11 cellular contexts compared by ENCODE assay signal in the genomic region with DNA sequence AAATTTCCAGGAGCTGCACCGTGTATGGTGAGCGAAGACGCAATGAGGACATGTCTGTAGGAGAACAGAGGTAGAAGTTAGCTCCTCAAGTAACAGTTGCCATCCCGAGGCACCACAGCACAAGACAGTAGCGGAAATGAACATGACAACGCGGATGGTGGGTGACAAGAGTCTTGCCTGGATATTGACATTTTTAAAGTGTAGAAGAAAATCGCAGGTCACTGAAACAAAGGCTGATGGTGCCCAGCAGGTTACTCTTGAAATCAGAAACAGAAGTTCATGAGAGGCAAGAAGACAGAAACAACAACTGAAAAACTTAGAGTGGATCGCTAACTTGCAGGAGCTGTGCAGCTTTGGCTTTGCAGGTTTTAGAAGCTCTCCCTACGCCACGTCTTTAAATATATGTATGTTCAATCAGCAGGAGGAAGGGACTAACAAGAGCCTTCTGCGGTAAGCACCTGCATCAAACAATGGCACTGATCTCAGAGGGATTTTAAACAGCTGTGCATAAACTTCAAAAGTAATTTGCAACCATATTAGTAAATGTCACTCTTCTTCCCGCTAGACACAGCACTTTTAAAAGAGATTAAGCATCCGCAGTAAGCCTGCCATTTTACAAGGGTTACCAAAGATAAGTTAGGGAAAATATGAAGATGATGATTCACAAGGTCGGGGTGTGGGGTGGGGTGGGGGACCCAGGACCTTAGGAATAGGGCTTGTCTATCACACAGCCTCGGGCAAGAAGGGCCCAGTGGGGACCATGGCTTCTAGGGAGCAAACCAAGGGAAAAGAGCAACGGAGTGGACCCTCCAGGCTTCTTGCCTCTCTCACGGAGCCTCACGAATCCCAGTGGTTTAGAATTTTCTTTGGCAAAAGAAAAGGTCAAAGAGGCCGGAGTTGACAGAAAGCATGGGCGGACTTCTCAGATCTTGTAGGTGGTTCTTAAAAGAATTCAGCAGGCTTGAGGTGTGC. TPM values are rescaled to one million over a fixed set of nuclear protein-coding genes. Genes with fewer than 3 reads are reported as not detected.
DNase-seq lines count a peak whose midpoint lies in the region; ATAC-seq, FAIRE-seq and TF ChIP-seq lines count a peak whose summit lies in the region.
"Had no signal": no experiment of that assay in that cellular context is flagged by ENCODE, and none has a peak within 500 bp of the region (broad histone marks: within the 10 kb centered on the region; RNA-seq: fewer than 3 reads in every experiment).

No MANE protein-coding gene starts in this region.

- H3K4me3 Mint-ChIP-seq in activated naive CD4-positive, alpha-beta T cell treated with anti-CD3 and anti-CD28 coated beads, Interleukin-2, amount 10 ng/mL, durations not matched to agents 7 days and 5 days, result peak overlapping the region; percentile 88
- H3K4me3 Mint-ChIP-seq in type B pancreatic cell, result peak overlapping the region; percentile 82

- H3K36me3 Mint-ChIP-seq in activated naive CD4-positive, alpha-beta T cell treated with anti-CD3 and anti-CD28 coated beads, Interleukin-2, amount 10 ng/mL, durations not matched to agents 7 days and 5 days, result peaks cover 55% of the 10 kb centered on the region
- H3K36me3 Mint-ChIP-seq in type B pancreatic cell, result no peaks in the 10 kb centered on the region

- CTCF ChIA-PET in activated naive CD4-positive, alpha-beta T cell treated with anti-CD3 and anti-CD28 coated beads, Interleukin-2, amount 10 ng/mL, durations not matched to agents 7 days and 5 days (lab: Charles Lee), result interaction anchor here (0.6 to 6.7 kb wide), 26 partner anchors 8 to 395 kb away, joined by 3 to 53 read pairs (median 4); no protein-coding TSS in a partner anchor

- peaks cover 2% of the 10 kb centered on the region for H3K79me2 ChIP-seq in keratinocyte (ENCODE audit: control insufficient read depth, insufficient read depth, low read length)
- no peaks in the 10 kb centered on the region for H3K79me2 ChIP-seq in Karpas-422 (ENCODE audit: low read length)

- no peak for FAIRE-seq in keratinocyte (lab: Jason Lieb, UNC)

- dilution Hi-C loops in keratinocyte (cut with MboI; ENCODE audit: extremely low pct_ligation_motif_present, low sequenced_read_pairs), result no loop called here

- H3K36me3 ChIP-seq in keratinocyte (ENCODE audit: control insufficient read depth in 2 of 2, extremely low read depth in 1 of 2, insufficient read depth in 2 of 2, low read length in 2 of 2) (peaks cover 0 to 3% of the 10 kb centered on the region in 2 experiments), Karpas-422 (ENCODE audit: insufficient read depth, low read length) (no peaks in the 10 kb centered on the region)
- H3K36me3 ChIP-seq: right lobe of liver had no signal

- H3K27ac ChIP-seq in keratinocyte (ENCODE audit: control insufficient read depth, insufficient read depth, low read length) (no peak overlapping the region), Karpas-422 (ENCODE audit: low read length) (no peak overlapping the region)

- H3K9me3 Mint-ChIP-seq in activated naive CD4-positive, alpha-beta T cell treated with anti-CD3 and anti-CD28 coated beads, Interleukin-2, amount 10 ng/mL, durations not matched to agents 7 days and 5 days, result no peaks in the 10 kb centered on the region
- no peaks in the 10 kb centered on the region for H3K9me3 Mint-ChIP-seq in type B pancreatic cell

- peaks cover 58% of the 10 kb centered on the region for H3K4me1 Mint-ChIP-seq in activated naive CD4-positive, alpha-beta T cell treated with anti-CD3 and anti-CD28 coated beads, Interleukin-2, amount 10 ng/mL, durations not matched to agents 7 days and 5 days
- H3K4me1 Mint-ChIP-seq in type B pancreatic cell (ENCODE audit: unreplicated experiment), result peaks cover 11% of the 10 kb centered on the region

- H3K4me1 ChIP-seq in keratinocyte (ENCODE audit: control insufficient read depth, extremely low read depth, insufficient read depth, low read length) (peaks cover 13% of the 10 kb centered on the region), Karpas-422 (ENCODE audit: low read length) (peaks cover 7% of the 10 kb centered on the region)
- H3K4me1 ChIP-seq: right lobe of liver had no signal

- H2AFZ ChIP-seq in keratinocyte (ENCODE audit: control insufficient read depth, low read length) (no peak overlapping the region), Karpas-422 (ENCODE audit: low read length) (no peak overlapping the region)

- H3K27me3 ChIP-seq in keratinocyte (ENCODE audit: control insufficient read depth, extremely low read depth, insufficient read depth, low read length) (no peaks in the 10 kb centered on the region), Karpas-422 (ENCODE audit: low read length) (no peaks in the 10 kb centered on the region)
- H3K27me3 ChIP-seq: right lobe of liver had no signal

- ATAC-seq in GM18498 (IDR thresholded peaks at IDR 0.05; ENCODE audit: unreplicated experiment) (no peak), HG02798 (IDR thresholded peaks at IDR 0.05; ENCODE audit: poor library complexity, unreplicated experiment) (no peak)
- ATAC-seq: left cardiac atrium, right lobe of liver had no signal

- H4K20me1 ChIP-seq in keratinocyte (ENCODE audit: control insufficient read depth, extremely low read depth, insufficient read depth, low read length), result no peaks in the 10 kb centered on the region
- H4K20me1 ChIP-seq in Karpas-422 (ENCODE audit: insufficient read depth, low read depth, low read length), result no peaks in the 10 kb centered on the region

- TF ChIP-seq CTCF in keratinocyte (optimal IDR thresholded peaks at IDR 0.05 in 1 of 3, IDR thresholded peaks at IDR 0.05 in 1 of 3, conservative IDR thresholded peaks at IDR 0.05 in 1 of 3; ENCODE audit: extremely low read depth in 1 of 3, insufficient read depth in 2 of 3, low read length in 3 of 3), result no peak
- no peak for TF ChIP-seq CTCF in type B pancreatic cell (conservative IDR thresholded peaks at IDR 0.05)

- H3K4me3 ChIP-seq in keratinocyte (ENCODE audit: control insufficient read depth in 2 of 3, extremely low read depth in 1 of 3, insufficient read depth in 2 of 3, low read depth in 1 of 3, low read length in 3 of 3) (no peak overlapping the region), Karpas-422 (ENCODE audit: low read length) (no peak overlapping the region)

- H3K9ac ChIP-seq in keratinocyte (ENCODE audit: control insufficient read depth, extremely low read depth, insufficient read depth, low read length) (no peak overlapping the region), Karpas-422 (ENCODE audit: low read length) (no peak overlapping the region)

- DNase-seq in activated gamma-delta T cell treated with Interleukin-2 at 50 U/mL for 16 hours (peak; percentile 33), activated gamma-delta T cell (lab: John Stamatoyannopoulos, UW) (no peak), keratinocyte (ENCODE audit: low read depth, low spot score) (no peak), type B pancreatic cell (ENCODE audit: extremely low spot score, unreplicated experiment) (no peak), Karpas-422 (no peak)
- peak; percentile 66 for DNase-seq in activated naive CD4-positive, alpha-beta T cell treated with anti-CD3 and anti-CD28 coated beads, Interleukin-2, amount 10 ng/mL, durations not matched to agents 7 days and 5 days
- DNase-seq: left cardiac atrium, NCI-H1092, right lobe of liver had no signal

- H3K27me3 Mint-ChIP-seq in activated naive CD4-positive, alpha-beta T cell treated with anti-CD3 and anti-CD28 coated beads, Interleukin-2, amount 10 ng/mL, durations not matched to agents 7 days and 5 days, result no peaks in the 10 kb centered on the region
- H3K27me3 Mint-ChIP-seq in type B pancreatic cell, result peaks cover 53% of the 10 kb centered on the region

- H3K4me2 ChIP-seq in keratinocyte (ENCODE audit: control insufficient read depth, extremely low read depth, insufficient read depth, low read depth, low read length), result peak overlapping the region; percentile 80
- H3K4me2 ChIP-seq in Karpas-422 (ENCODE audit: low read depth, low read length, poor library complexity, severe bottlenecking), result no peak overlapping the region

- no peaks in the 10 kb centered on the region for H3K9me3 ChIP-seq in keratinocyte (ENCODE audit: control insufficient read depth, low read depth, low read length)
- H3K9me3 ChIP-seq in Karpas-422 (ENCODE audit: low read length), result no peaks in the 10 kb centered on the region
- H3K9me3 ChIP-seq: right lobe of liver had no signal

- H3K9me1 ChIP-seq in keratinocyte (ENCODE audit: control insufficient read depth, extremely low read depth, insufficient read depth, low read length), result no peaks in the 10 kb centered on the region

- no peaks in the 10 kb centered on the region for H3K9me2 ChIP-seq in Karpas-422 (replicated peaks; ENCODE audit: insufficient read depth, low read length)

- H3K27ac Mint-ChIP-seq in activated naive CD4-positive, alpha-beta T cell treated with anti-CD3 and anti-CD28 coated beads, Interleukin-2, amount 10 ng/mL, durations not matched to agents 7 days and 5 days, result peak overlapping the region; percentile 95
- no peak overlapping the region for H3K27ac Mint-ChIP-seq in type B pancreatic cell

RNA-seq across cellular contexts. Expression of a gene that starts 1.6 kb away (rescaled TPM):
- polyA plus RNA-seq in keratinocyte, result 4.9 to 7.5 TPM (median 7.2 TPM) in 3 replicates
- polyA plus RNA-seq in keratinocyte (2011; ENCODE audit: low read depth), result 0.66 TPM
- polyA plus RNA-seq in keratinocyte (2011; cell fraction: cytosol; rRNA removed), result 5.3 and 6.6 TPM in 2 replicates
- polyA plus RNA-seq in keratinocyte (2011; cell fraction: nucleus; rRNA removed), result 7.2 and 7.3 TPM in 2 replicates
- 0.83 and 5.4 TPM in 2 replicates for polyA plus RNA-seq in keratinocyte (2012; ENCODE audit: low replicate concordance)
- 4.6 to 11.2 TPM (median 7.9 TPM) in 3 replicates for polyA minus RNA-seq in keratinocyte
- 5.6 TPM for polyA minus RNA-seq in keratinocyte (2011; cell fraction: cytosol; rRNA and poly(A)+ RNA removed)
- polyA minus RNA-seq in keratinocyte (2011; cell fraction: nucleus; rRNA and poly(A)+ RNA removed), result 4.9 and 8.7 TPM in 2 replicates
- 1.6 and 2.0 TPM in 2 replicates for total RNA-seq in type B pancreatic cell (ENCODE audit: low replicate concordance)
- total RNA-seq in Karpas-422 (2014; rRNA removed; shearing (Covaris generic); ENCODE audit: low replicate concordance), result not detected in 2 replicates

Comparison
In these comparisons a context has a peak if more than half of its experiments do, and no peak if none do; other contexts are left out.
1. DNase-seq: peak in activated gamma-delta T cell treated with Interleukin-2 at 50 U/mL for 16 hours (single experiment) and activated naive CD4-positive, alpha-beta T cell treated with anti-CD3 and anti-CD28 coated beads, Interleukin-2, amount 10 ng/mL, durations not matched to agents 7 days and 5 days (single experiment); none in activated gamma-delta T cell (single experiment), keratinocyte (single experiment), type B pancreatic cell (single experiment) and Karpas-422 (single experiment).